In the genomic region with DNA sequence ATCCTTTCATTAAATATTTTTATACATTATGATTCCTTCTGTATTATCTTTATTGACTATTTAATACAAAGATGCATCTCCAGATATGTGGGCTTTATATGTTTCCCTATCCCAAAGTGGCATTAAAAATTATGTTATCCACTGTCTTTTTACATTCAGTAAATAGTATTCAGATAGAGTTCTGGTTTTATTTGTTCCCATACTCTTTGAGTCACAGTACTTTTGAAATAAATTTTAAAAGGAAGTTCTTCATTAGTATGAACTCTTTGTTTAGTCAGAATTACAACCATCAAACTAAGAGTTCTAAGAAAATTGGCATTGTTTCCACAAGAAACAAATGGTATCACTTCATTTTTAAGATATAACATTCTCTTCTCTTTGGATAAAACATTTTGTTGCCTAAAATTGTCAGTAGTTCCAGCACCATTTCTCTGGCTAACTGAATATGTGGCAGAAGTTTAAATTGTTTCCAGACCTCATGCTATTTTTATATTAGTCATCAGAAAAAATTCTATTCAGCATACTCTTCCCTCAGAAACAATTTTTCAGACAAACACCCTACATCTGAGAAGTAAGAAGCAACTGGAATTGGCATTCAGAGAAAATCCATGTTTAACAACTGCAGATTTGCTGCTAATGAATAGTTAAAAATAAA, we compare ENCODE assay signal across 12 cellular contexts.
DNase-seq lines count a peak whose midpoint lies in the region; ATAC-seq and TF ChIP-seq lines count a peak whose summit lies in the region.
"Had no signal": no experiment of that assay in that cellular context is flagged by ENCODE, and none has a peak within 500 bp of the region (broad histone marks: within the 10 kb centered on the region; RNA-seq: fewer than 3 reads in every experiment).

No MANE protein-coding gene starts in this region.

- no peaks in the 10 kb centered on the region for H3K4me1 ChIP-seq in uterus

- H3K27me3 ChIP-seq in uterus, result no peaks in the 10 kb centered on the region
- H3K27me3 ChIP-seq: heart left ventricle had no signal

- DNase-seq in HFF-Myc (ENCODE audit: extremely low read depth, low read depth), result peak; percentile 59
- DNase-seq in astrocyte of the hippocampus (ENCODE audit: low read depth, low spot score), result peak; percentile 62
- peak; percentile 83 for DNase-seq in iris pigment epithelial cell (ENCODE audit: low read depth)
- no peak for DNase-seq in uterus
- DNase-seq in GM13976 (ENCODE audit: low spot score), result no peak
- no peak for DNase-seq in HUDEP-2 (lab: John Stamatoyannopoulos, UW; ENCODE audit: unreplicated experiment in 76 of 76)
- DNase-seq: heart left ventricle; left colon; naive thymus-derived CD8-positive, alpha-beta T cell; stimulated activated CD4-positive, alpha-beta T cell treated with anti-CD3 and anti-CD28 coated beads, Interleukin-4, amount 100 ng/mL, for 4 hours had no signal

- TF ChIP-seq POLR2A in uterus (IDR thresholded peaks at IDR 0.05), result no peak

- no peaks in the 10 kb centered on the region for H3K9me3 ChIP-seq in uterus

- intact Hi-C loops in uterus (cut with DNase I; ENCODE audit: low total_unique reads), result no loop called here

- no peak for ATAC-seq in GM21360 (IDR thresholded peaks at IDR 0.05; ENCODE audit: unreplicated experiment)
- ATAC-seq: left colon; naive thymus-derived CD8-positive, alpha-beta T cell; stimulated activated memory B cell treated with anti-CD40 and anti-IgM and Interleukin-4, amounts not matched to agents 10 μg/mL and 1 μg/mL and 100 μg/mL, for 72 hours had no signal

- H3K4me3 ChIP-seq in HFF-Myc (replicated peaks; ENCODE audit: low read depth, low read length), result no peak overlapping the region
- no peak overlapping the region for H3K4me3 ChIP-seq in uterus
- H3K4me3 ChIP-seq: heart left ventricle had no signal

- TF ChIP-seq CTCF in HFF-Myc (IDR thresholded peaks at IDR 0.05; ENCODE audit: low read depth, low read length, missing control alignments) (no peak), uterus (IDR thresholded peaks at IDR 0.05) (no peak), GM13976 (IDR thresholded peaks at IDR 0.05; ENCODE audit: borderline replicate concordance, control extremely low read depth, extremely low read depth, insufficient read depth, missing control alignments) (no peak)

- in situ Hi-C loops in GM13976 (cut with MboI; ENCODE audit: low sequenced_read_pairs, unreplicated experiment), result no loop called here

- no peaks in the 10 kb centered on the region for H3K36me3 ChIP-seq in uterus
- H3K36me3 ChIP-seq: heart left ventricle had no signal

- peak overlapping the region; percentile 18 to 55 for H3K27ac ChIP-seq in uterus

Comparison
In these comparisons a context has a peak if more than half of its experiments do, and no peak if none do; other contexts are left out.
1. DNase-seq: peak in HFF-Myc (single experiment), astrocyte of the hippocampus (single experiment) and iris pigment epithelial cell (single experiment); none in uterus (0 of 2), GM13976 (single experiment) and HUDEP-2 (0 of 76).